In the genomic region with DNA sequence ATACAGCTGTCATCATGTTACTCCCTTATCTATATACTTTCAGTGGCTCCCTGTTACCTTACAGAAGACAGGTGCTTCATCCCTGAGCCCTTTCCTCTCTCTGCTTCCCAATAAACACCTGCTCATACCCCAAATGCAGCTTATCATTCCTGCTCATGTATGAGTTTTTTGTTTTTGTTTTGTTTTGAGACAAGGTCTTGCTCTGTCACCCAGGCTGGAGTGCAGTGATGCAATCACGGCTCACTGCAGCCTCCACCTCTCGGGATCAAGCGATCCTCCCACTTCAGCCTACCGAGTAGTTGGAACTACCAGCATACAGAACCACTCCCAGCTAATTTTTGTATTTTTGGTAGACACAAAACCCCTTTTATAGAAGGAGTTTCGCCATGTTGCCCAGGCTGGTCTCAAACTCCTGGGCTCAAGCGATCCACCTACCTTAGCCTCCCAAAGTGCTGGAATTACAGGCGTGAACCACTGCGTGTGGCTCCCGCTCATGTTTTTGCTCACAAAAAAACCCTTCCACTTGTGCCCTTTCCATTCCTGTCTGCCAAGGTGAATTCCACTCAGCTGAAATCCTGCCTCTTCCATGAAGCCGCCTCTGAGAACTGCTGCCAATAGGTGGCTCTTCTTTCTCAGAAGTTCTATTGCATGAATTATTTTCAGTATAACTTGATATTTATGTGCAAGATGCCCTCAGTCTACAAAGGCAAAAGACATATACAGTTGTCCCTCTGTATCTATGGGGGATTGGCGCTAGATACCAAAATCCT, we compare ENCODE assay signal across 13 cellular contexts. TPM values are rescaled to one million over a fixed set of nuclear protein-coding genes. Genes with fewer than 3 reads are reported as not detected.
A peak's percentile ranks its signal among the peaks of the same experiment; 100 is the strongest.
DNase-seq lines count a peak whose midpoint lies in the region; ATAC-seq and TF ChIP-seq lines count a peak whose summit lies in the region.
"Had no signal": no experiment of that assay in that cellular context is flagged by ENCODE, and none has a peak within 500 bp of the region (broad histone marks: within the 10 kb centered on the region; RNA-seq: fewer than 3 reads in every experiment).

No MANE protein-coding gene starts in this region.

- POLR2A ChIA-PET in SK-N-SH (lab: Yijun Ruan, JAX) = no interaction called here

- no peaks in the 10 kb centered on the region; a peak in 1 of 4 replicates for H3K4me1 ChIP-seq in SK-N-SH (ENCODE audit: control insufficient read depth in 1 of 2, insufficient read depth in 2 of 2, low read depth in 1 of 2, low read length in 1 of 2)

- peak overlapping the region; percentile 82 for H3K27ac Mint-ChIP-seq in activated naive CD4-positive, alpha-beta T cell treated with anti-CD3 and anti-CD28 coated beads, Interleukin-2, amount 10 ng/mL, durations not matched to agents 7 days and 5 days
- H3K27ac Mint-ChIP-seq in stimulated activated naive B cell treated with anti-CD40 and anti-IgM and Interleukin-4, amounts not matched to agents 10 μg/mL and 1 μg/mL and 100 μg/mL, for 72 hours = peak overlapping the region; percentile 27
- H3K27ac Mint-ChIP-seq: activated B cell treated with CpG ODN at 0.5 μM for 24 hours had no signal

- H3K9me3 ChIP-seq in SK-N-SH = no peaks in the 10 kb centered on the region
- H3K9me3 ChIP-seq: upper lobe of left lung had no signal

- H4K20me1 ChIP-seq in SK-N-SH (ENCODE audit: insufficient read depth) = no peaks in the 10 kb centered on the region

- peaks cover 2% of the 10 kb centered on the region for H3K36me3 Mint-ChIP-seq in activated naive CD4-positive, alpha-beta T cell treated with anti-CD3 and anti-CD28 coated beads, Interleukin-2, amount 10 ng/mL, durations not matched to agents 7 days and 5 days
- H3K36me3 Mint-ChIP-seq in stimulated activated naive B cell treated with anti-CD40 and anti-IgM and Interleukin-4, amounts not matched to agents 10 μg/mL and 1 μg/mL and 100 μg/mL, for 72 hours = no peaks in the 10 kb centered on the region

- WGBS in SK-N-SH (ENCODE audit: low lambda C conversion rate) = 87% methylated on average over 11 of the region's 11 CpGs

- no peaks in the 10 kb centered on the region for H3K27me3 ChIP-seq in SK-N-SH (ENCODE audit: insufficient read depth)
- H3K27me3 ChIP-seq: upper lobe of left lung had no signal

- H3K27me3 Mint-ChIP-seq in activated naive CD4-positive, alpha-beta T cell treated with anti-CD3 and anti-CD28 coated beads, Interleukin-2, amount 10 ng/mL, durations not matched to agents 7 days and 5 days = no peaks in the 10 kb centered on the region
- H3K27me3 Mint-ChIP-seq in stimulated activated naive B cell treated with anti-CD40 and anti-IgM and Interleukin-4, amounts not matched to agents 10 μg/mL and 1 μg/mL and 100 μg/mL, for 72 hours = peaks cover 5 to 12% of the 10 kb centered on the region in 2 donors

- TF ChIP-seq EP300 in SK-N-SH (IDR thresholded peaks at IDR 0.05; ENCODE audit: borderline replicate concordance in 1 of 2, low read depth in 1 of 2, low read length in 1 of 2) = no peak

- H3K4me3 ChIP-seq in SK-N-SH (ENCODE audit: low read depth in 2 of 2, low read length in 1 of 2) (no peak overlapping the region), epithelial cell of proximal tubule (ENCODE audit: low read depth, low read length) (no peak overlapping the region)
- H3K4me3 ChIP-seq: upper lobe of left lung had no signal

- no peak for ATAC-seq in stimulated activated naive B cell treated with anti-CD40 and anti-IgM and Interleukin-4, amounts not matched to agents 10 μg/mL and 1 μg/mL and 100 μg/mL, for 72 hours (replicated peaks)
- no peak for ATAC-seq in GM18498 (IDR thresholded peaks at IDR 0.05; ENCODE audit: unreplicated experiment)
- ATAC-seq: esophagus mucosa had no signal

- peak; percentile 44 for TF ChIP-seq CTCF in SK-N-SH (IDR thresholded peaks at IDR 0.05)
- TF ChIP-seq CTCF in epithelial cell of proximal tubule (conservative IDR thresholded peaks at IDR 0.05; ENCODE audit: low read depth, low read length) = peak; percentile 42

- no peaks in the 10 kb centered on the region for H3K79me2 ChIP-seq in SK-N-SH (ENCODE audit: insufficient read depth)

- H3K4me3 Mint-ChIP-seq in activated naive CD4-positive, alpha-beta T cell treated with anti-CD3 and anti-CD28 coated beads, Interleukin-2, amount 10 ng/mL, durations not matched to agents 7 days and 5 days = no peak overlapping the region
- H3K4me3 Mint-ChIP-seq in stimulated activated naive B cell treated with anti-CD40 and anti-IgM and Interleukin-4, amounts not matched to agents 10 μg/mL and 1 μg/mL and 100 μg/mL, for 72 hours = no peak overlapping the region
- H3K4me3 Mint-ChIP-seq: activated B cell treated with CpG ODN at 0.5 μM for 24 hours had no signal

- no peak overlapping the region for H3K27ac ChIP-seq in SK-N-SH (ENCODE audit: low read depth in 2 of 2, low read length in 1 of 2)
- H3K27ac ChIP-seq: upper lobe of left lung had no signal

- no peak for DNase-seq in activated naive CD4-positive, alpha-beta T cell treated with anti-CD3 and anti-CD28 coated beads, Interleukin-2, amount 10 ng/mL, durations not matched to agents 7 days and 5 days
- DNase-seq in activated naive CD4-positive, alpha-beta T cell treated with anti-CD3 and anti-CD28 coated beads, Interleukin-2, amount 50 U/mL, for 16 hours = no peak
- DNase-seq in SK-N-SH (no peak), epithelial cell of proximal tubule (ENCODE audit: low read depth) (no peak), NCI-H2081 treated with DMSO at 0.1 percent for 48 hours (lab: John Stamatoyannopoulos, UW) (no peak), cerebellar nuclear complex (lab: John Stamatoyannopoulos, UW) (no peak)
- no peak for DNase-seq in stimulated activated naive B cell treated with anti-CD40 and anti-IgM and Interleukin-4, amounts not matched to agents 10 μg/mL and 1 μg/mL and 100 μg/mL, for 72 hours
- DNase-seq: activated B cell treated with CpG ODN at 0.5 μM for 24 hours, kidney glomerular epithelial cell, NCI-H1092 treated with DMSO at 0.1 percent for 48 hours had no signal

- TF ChIP-seq RAD21 in SK-N-SH (IDR thresholded peaks at IDR 0.05; ENCODE audit: low read length) = peak; percentile 40

- no peak overlapping the region for H3K4me2 ChIP-seq in SK-N-SH

- no peaks in the 10 kb centered on the region for H3F3A ChIP-seq in SK-N-SH (replicated peaks; ENCODE audit: insufficient read depth)

- no peaks in the 10 kb centered on the region for H3K36me3 ChIP-seq in SK-N-SH (replicated peaks in 1 of 2; ENCODE audit: control insufficient read depth in 1 of 2, insufficient read depth in 2 of 2, low read length in 1 of 2)
- H3K36me3 ChIP-seq: upper lobe of left lung had no signal

- CTCF ChIA-PET in activated naive CD4-positive, alpha-beta T cell treated with anti-CD3 and anti-CD28 coated beads, Interleukin-2, amount 10 ng/mL, durations not matched to agents 7 days and 5 days (lab: Charles Lee) = interaction anchor here (0.6 to 5.6 kb wide), 7 partner anchors 10 to 68 kb away, joined by 3 to 39 read pairs (median 4); a partner anchor contains a TSS
- CTCF ChIA-PET in SK-N-SH (lab: Yijun Ruan, JAX) = interaction anchor here (0.9 to 8.4 kb wide), 10 partner anchors 11 to 150 kb away, joined by 3 to 55 read pairs (median 4); no protein-coding TSS in a partner anchor

- peaks cover 88% of the 10 kb centered on the region for H3K4me1 Mint-ChIP-seq in activated naive CD4-positive, alpha-beta T cell treated with anti-CD3 and anti-CD28 coated beads, Interleukin-2, amount 10 ng/mL, durations not matched to agents 7 days and 5 days
- H3K4me1 Mint-ChIP-seq in stimulated activated naive B cell treated with anti-CD40 and anti-IgM and Interleukin-4, amounts not matched to agents 10 μg/mL and 1 μg/mL and 100 μg/mL, for 72 hours = peaks cover 35 to 57% of the 10 kb centered on the region in 2 donors

- H3K9me2 ChIP-seq in SK-N-SH = no peaks in the 10 kb centered on the region

- H2AFZ ChIP-seq in SK-N-SH (ENCODE audit: low read depth) = no peak overlapping the region

- H3K9me3 Mint-ChIP-seq in activated naive CD4-positive, alpha-beta T cell treated with anti-CD3 and anti-CD28 coated beads, Interleukin-2, amount 10 ng/mL, durations not matched to agents 7 days and 5 days = no peaks in the 10 kb centered on the region
- peaks cover 0 to 1% of the 10 kb centered on the region in 2 donors for H3K9me3 Mint-ChIP-seq in stimulated activated naive B cell treated with anti-CD40 and anti-IgM and Interleukin-4, amounts not matched to agents 10 μg/mL and 1 μg/mL and 100 μg/mL, for 72 hours
- H3K9me3 Mint-ChIP-seq: activated B cell treated with CpG ODN at 0.5 μM for 24 hours had no signal

- H3K9ac ChIP-seq in SK-N-SH = no peak overlapping the region

TF ChIP-seq in SK-N-SH, 30 proteins besides CTCF, POLR2A, EP300 and RAD21:
- TF ChIP-seq, protein P1, sequence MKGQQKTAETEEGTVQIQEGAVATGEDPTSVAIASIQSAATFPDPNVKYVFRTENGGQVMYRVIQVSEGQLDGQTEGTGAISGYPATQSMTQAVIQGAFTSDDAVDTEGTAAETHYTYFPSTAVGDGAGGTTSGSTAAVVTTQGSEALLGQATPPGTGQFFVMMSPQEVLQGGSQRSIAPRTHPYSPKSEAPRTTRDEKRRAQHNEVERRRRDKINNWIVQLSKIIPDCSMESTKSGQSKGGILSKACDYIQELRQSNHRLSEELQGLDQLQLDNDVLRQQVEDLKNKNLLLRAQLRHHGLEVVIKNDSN (IDR thresholded peaks at IDR 0.05; ENCODE audit: borderline replicate concordance, low read depth) = no peak
- TF ChIP-seq MEF2A (IDR thresholded peaks at IDR 0.05; ENCODE audit: borderline replicate concordance, low read depth) = no peak
- peak; percentile 39; the same call in 1 of the 2 replicates for TF ChIP-seq SMC3 (IDR thresholded peaks at IDR 0.05; ENCODE audit: low read depth, low read length)

RNA-seq across cellular contexts. Expression of a gene that starts 7.9 kb away (rescaled TPM):
- 5.2 TPM in 2 replicates for polyA plus RNA-seq in SK-N-SH (2012; rRNA removed)
- polyA plus RNA-seq in SK-N-SH (2012; cell fraction: cytosol; rRNA removed) = 4.1 and 6.3 TPM in 2 replicates
- 5.5 and 8.1 TPM in 2 replicates for polyA plus RNA-seq in SK-N-SH (2012; cell fraction: nucleus; rRNA removed)
- 5.0 and 10.0 TPM in 2 replicates for total RNA-seq in epithelial cell of proximal tubule

RNA-seq across cellular contexts. Expression of a gene that starts 16.9 kb away (rescaled TPM):
- 16.7 and 27.0 TPM in 2 replicates for polyA plus RNA-seq in SK-N-SH (2012; rRNA removed)
- polyA plus RNA-seq in SK-N-SH (2012; cell fraction: cytosol; rRNA removed) = 10.3 and 14.0 TPM in 2 replicates
- polyA plus RNA-seq in SK-N-SH (2012; cell fraction: nucleus; rRNA removed) = 14.0 and 19.5 TPM in 2 replicates
- 24.5 and 26.3 TPM in 2 replicates for total RNA-seq in epithelial cell of proximal tubule

RNA-seq across cellular contexts. Expression of a gene that starts 59.9 kb away (rescaled TPM):
- polyA plus RNA-seq in SK-N-SH (2012; rRNA removed) = 6.2 and 7.6 TPM in 2 replicates
- 1.8 and 3.0 TPM in 2 replicates for polyA plus RNA-seq in SK-N-SH (2012; cell fraction: cytosol; rRNA removed)
- 32.3 and 33.8 TPM in 2 replicates for polyA plus RNA-seq in SK-N-SH (2012; cell fraction: nucleus; rRNA removed)
- total RNA-seq in epithelial cell of proximal tubule = 0.69 and 2.0 TPM in 2 replicates
